8 cellular contexts compared by ENCODE assay signal in the genomic region with DNA sequence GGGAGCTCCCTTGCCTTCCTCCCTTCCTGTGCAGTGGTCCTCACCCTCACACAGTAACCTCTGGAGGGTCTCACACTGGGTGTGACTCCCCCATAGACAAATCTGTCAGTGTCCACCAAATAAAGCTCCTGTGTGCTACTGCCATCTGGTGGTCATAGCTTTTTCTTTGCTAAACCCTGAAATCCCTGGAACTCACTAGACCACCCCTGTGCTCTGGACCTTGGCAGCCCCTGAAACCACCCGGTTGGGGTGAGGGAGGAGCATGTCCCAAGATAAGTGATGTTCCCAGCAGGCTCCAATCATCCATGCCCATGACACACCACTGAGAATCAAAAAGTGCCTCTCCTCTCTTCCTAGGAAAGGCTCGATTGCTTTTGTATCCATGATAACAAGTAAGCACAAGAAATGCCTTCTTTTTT. TPM values are rescaled to one million over a fixed set of nuclear protein-coding genes. Genes with fewer than 3 reads are reported as not detected.
DNase-seq lines count a peak whose midpoint lies in the region; ATAC-seq and TF ChIP-seq lines count a peak whose summit lies in the region.

No MANE protein-coding gene starts in this region.

- H3K4me3 Mint-ChIP-seq in activated B cell treated with CpG ODN at 0.5 μM for 24 hours, result no peak overlapping the region

- peak overlapping the region; percentile 15 for H3K27ac Mint-ChIP-seq in activated B cell treated with CpG ODN at 0.5 μM for 24 hours

- no peaks in the 10 kb centered on the region for H3K36me3 Mint-ChIP-seq in activated B cell treated with CpG ODN at 0.5 μM for 24 hours (ENCODE audit: low read depth)

- H3K4me1 ChIP-seq in lower lobe of right lung (no peaks in the 10 kb centered on the region), testis (no peaks in the 10 kb centered on the region)

- TF ChIP-seq CTCF in activated B cell treated with CpG ODN at 0.5 μM for 24 hours (IDR thresholded peaks at IDR 0.05), result no peak
- peak; percentile 81 for TF ChIP-seq CTCF in lower lobe of right lung (IDR thresholded peaks at IDR 0.05)
- TF ChIP-seq CTCF in testis (IDR thresholded peaks at IDR 0.05), result peak; percentile 71 to 85 (median 79)

- H3K27me3 ChIP-seq in lower lobe of right lung (ENCODE audit: low read depth) (no peaks in the 10 kb centered on the region), testis (no peaks in the 10 kb centered on the region)

- no peak overlapping the region for H3K4me3 ChIP-seq in lower lobe of right lung
- H3K4me3 ChIP-seq in testis, result no peak overlapping the region

- peaks cover 5% of the 10 kb centered on the region for H3K4me1 Mint-ChIP-seq in activated B cell treated with CpG ODN at 0.5 μM for 24 hours

- no peaks in the 10 kb centered on the region for H3K9me3 ChIP-seq in lower lobe of right lung
- H3K9me3 ChIP-seq in testis, result no peaks in the 10 kb centered on the region

- no peaks in the 10 kb centered on the region for H3K27me3 Mint-ChIP-seq in activated B cell treated with CpG ODN at 0.5 μM for 24 hours

- peak; percentile 51 for DNase-seq in activated gamma-delta T cell treated with Interleukin-2 at 50 U/mL for 16 hours
- no peak for DNase-seq in activated gamma-delta T cell (lab: John Stamatoyannopoulos, UW)
- peak; percentile 73 for DNase-seq in NCI-H1694 treated with DMSO at 0.1 percent for 48 hours (lab: John Stamatoyannopoulos, UW)
- DNase-seq in activated B cell treated with CpG ODN at 0.5 μM for 24 hours, result peak; percentile 27
- peak; percentile 50 to 64 for DNase-seq in dermis microvascular lymphatic vessel endothelial cell (ENCODE audit: low read depth in 2 of 2)
- DNase-seq in lower lobe of right lung, result no peak
- DNase-seq in testis, result peak; percentile 65
- no peak for DNase-seq in 8988T

- TF ChIP-seq POLR2A in testis (IDR thresholded peaks at IDR 0.05), result no peak

- ATAC-seq in activated B cell treated with CpG ODN at 0.5 μM for 24 hours (ENCODE audit: low read depth) (peak; percentile 71), lower lobe of right lung (peak; percentile 75 to 78)

- intact Hi-C loops in activated B cell treated with CpG ODN at 0.5 μM for 24 hours (cut with micrococcal nuclease) (loop anchor here (1.0 to 2.0 kb wide), 5 partner anchors 47 to 196 kb away; a partner anchor contains a TSS), lower lobe of right lung (cut with DNase I) (loop anchor here (5.0 kb wide), 1 partner anchor 55 kb away; no protein-coding TSS in a partner anchor), testis (cut with DNase I; ENCODE audit: low total_unique reads) (loop anchor here (2.0 to 10.0 kb wide), 2 partner anchors 52 to 198 kb away; a partner anchor contains a TSS)

- POLR2A ChIA-PET in activated B cell treated with CpG ODN at 0.5 μM for 24 hours (lab: Charles Lee), result interaction anchor here (0.5 to 2.9 kb wide), 12 partner anchors 11 to 197 kb away, joined by 3 to 9 read pairs (median 4); a partner anchor contains a TSS

- no peaks in the 10 kb centered on the region for H3K9me3 Mint-ChIP-seq in activated B cell treated with CpG ODN at 0.5 μM for 24 hours

- H3K36me3 ChIP-seq in lower lobe of right lung, result peaks cover 18% of the 10 kb centered on the region
- H3K36me3 ChIP-seq in testis (ENCODE audit: low read depth, missing control alignments), result no peaks in the 10 kb centered on the region

- 30 to 44% methylated on average over 2 of the region's 2 CpGs for WGBS in testis, 2 donors

- CTCF ChIA-PET in activated B cell treated with CpG ODN at 0.5 μM for 24 hours (lab: Charles Lee), result interaction anchor here (0.6 to 12.1 kb wide), 29 partner anchors 9 to 197 kb away, joined by 3 to 272 read pairs (median 4); a partner anchor contains a TSS

- H3K27ac ChIP-seq in lower lobe of right lung (peak overlapping the region; percentile 24), testis (no peak overlapping the region)

RNA-seq across cellular contexts. Expression of a gene that starts 6.5 kb away (rescaled TPM):
- total RNA-seq in activated B cell treated with CpG ODN at 0.5 μM for 24 hours (2.6 and 2.8 TPM in 2 replicates), dermis microvascular lymphatic vessel endothelial cell (2.8 and 4.2 TPM in 2 replicates), lower lobe of right lung (22.7 TPM), testis (10 to 100 TPM in 1 of 2 donors, 1 to 10 TPM in 1; 5.6 to 11.9 TPM)
- polyA plus RNA-seq in testis (ENCODE audit: insufficient read depth, low read depth, low replicate concordance), result 8.8 TPM

RNA-seq across cellular contexts. Expression of a gene that starts 25.7 kb away (rescaled TPM):
- 5.7 and 6.4 TPM in 2 replicates for total RNA-seq in activated B cell treated with CpG ODN at 0.5 μM for 24 hours
- 2.7 and 6.8 TPM in 2 replicates for total RNA-seq in dermis microvascular lymphatic vessel endothelial cell
- 21.2 TPM for total RNA-seq in lower lobe of right lung
- 10 to 100 TPM; 12.8 to 22.3 TPM for total RNA-seq in testis
- polyA plus RNA-seq in testis (ENCODE audit: insufficient read depth, low read depth, low replicate concordance), result 19.9 TPM

RNA-seq across cellular contexts. Expression of a gene that starts 29.5 kb away (rescaled TPM):
- total RNA-seq in activated B cell treated with CpG ODN at 0.5 μM for 24 hours, result 115 and 123 TPM in 2 replicates
- 21.6 and 36.4 TPM in 2 replicates for total RNA-seq in dermis microvascular lymphatic vessel endothelial cell
- total RNA-seq in lower lobe of right lung, result 80.4 TPM
- total RNA-seq in testis, result 10 to 100 TPM; 37.2 to 40.9 TPM
- 48.3 TPM for polyA plus RNA-seq in testis (ENCODE audit: insufficient read depth, low read depth, low replicate concordance)

RNA-seq across cellular contexts. Expression of a gene that starts 31.9 kb away (rescaled TPM):
- total RNA-seq in activated B cell treated with CpG ODN at 0.5 μM for 24 hours (44.0 and 47.8 TPM in 2 replicates), dermis microvascular lymphatic vessel endothelial cell (29.0 and 33.3 TPM in 2 replicates), lower lobe of right lung (60.7 TPM), testis (10 to 100 TPM; 58.5 to 67.4 TPM)
- polyA plus RNA-seq in testis (ENCODE audit: insufficient read depth, low read depth, low replicate concordance), result 38.0 TPM

RNA-seq across cellular contexts. Expression of a gene that starts 55.8 kb away (rescaled TPM):
- total RNA-seq in activated B cell treated with CpG ODN at 0.5 μM for 24 hours, result not detected in 2 replicates
- total RNA-seq in dermis microvascular lymphatic vessel endothelial cell, result under 0.01 and 0.13 TPM in 2 replicates
- not detected for total RNA-seq in lower lobe of right lung
- total RNA-seq in testis, result 10 to 100 TPM; 24.5 to 55.2 TPM
- 72.6 TPM for polyA plus RNA-seq in testis (ENCODE audit: insufficient read depth, low read depth, low replicate concordance)

Comparison
In these comparisons a context has a peak if more than half of its experiments do, and no peak if none do; other contexts are left out.
1. DNase-seq: peak in activated gamma-delta T cell treated with Interleukin-2 at 50 U/mL for 16 hours (single experiment), NCI-H1694 treated with DMSO at 0.1 percent for 48 hours (single experiment), activated B cell treated with CpG ODN at 0.5 μM for 24 hours (single experiment), dermis microvascular lymphatic vessel endothelial cell (2 of 2) and testis (single experiment); none in activated gamma-delta T cell (single experiment), lower lobe of right lung (single experiment) and 8988T (single experiment).